In genomic region chr4:120064887-120065286, GRCh38 we compare ENCODE assay signal across 12 cellular contexts. TPM values are rescaled to one million over a fixed set of nuclear protein-coding genes. Genes with fewer than 3 reads are reported as not detected.
DNase-seq lines count a peak whose midpoint lies in the region; ATAC-seq and TF ChIP-seq lines count a peak whose summit lies in the region.
"Had no signal": no experiment of that assay in that cellular context is flagged by ENCODE, and none has a peak within 500 bp of the region (broad histone marks: within the 10 kb centered on the region; RNA-seq: fewer than 3 reads in every experiment).

No MANE protein-coding gene starts in this region.

- BruUV-seq in Caco-2 (replicated peaks; lab: Mats Ljungman, UMichigan): no TSS peak

- H3K9me3 Mint-ChIP-seq in Caco-2 (ENCODE audit: unreplicated experiment): no peaks in the 10 kb centered on the region
- H3K9me3 Mint-ChIP-seq in WTC11: no peaks in the 10 kb centered on the region
- no peaks in the 10 kb centered on the region for H3K9me3 Mint-ChIP-seq in mesothelial cell of epicardium

- POLR2A ChIA-PET in Caco-2 (lab: Charles Lee): no interaction called here
- POLR2A ChIA-PET in WTC11 (lab: Charles Lee): no interaction called here

- ATAC-seq in WTC11: no peak
- ATAC-seq in left ventricle myocardium superior: no peak
- ATAC-seq: heart right ventricle had no signal

- CTCF ChIA-PET in Caco-2 (lab: Charles Lee): no interaction called here
- CTCF ChIA-PET in WTC11 (lab: Charles Lee): interaction anchor here (0.6 kb wide), 1 partner anchor 1234 kb away, joined by 3 read pairs; no protein-coding TSS in a partner anchor

- no peak for DNase-seq in Caco-2
- DNase-seq in HFF-Myc (ENCODE audit: extremely low read depth, low read depth): no peak
- DNase-seq in WTC11 (ENCODE audit: low spot score): no peak
- DNase-seq in mesothelial cell of epicardium (ENCODE audit: low spot score in 2 of 2, unreplicated experiment in 2 of 2): no peak
- DNase-seq in 8988T: no peak
- DNase-seq in DMS79 (lab: John Stamatoyannopoulos, UW): no peak
- no peak for DNase-seq in left ventricle myocardium superior
- DNase-seq: heart right ventricle, midbrain, NCI-H510A treated with DMSO at 0.1 percent for 48 hours, spleen, T-helper 9 cell had no signal

- H3K36me3 Mint-ChIP-seq in Caco-2 (ENCODE audit: insufficient read depth, unreplicated experiment) (peaks cover 42% of the 10 kb centered on the region), WTC11 (peaks cover 36% of the 10 kb centered on the region), mesothelial cell of epicardium (peaks cover 4% of the 10 kb centered on the region)

- H3K27me3 Mint-ChIP-seq in Caco-2 (ENCODE audit: insufficient read depth, unreplicated experiment) (no peaks in the 10 kb centered on the region), WTC11 (ENCODE audit: low read depth) (no peaks in the 10 kb centered on the region), mesothelial cell of epicardium (ENCODE audit: low read depth) (no peaks in the 10 kb centered on the region)

- H3K9me3 ChIP-seq in Caco-2: no peaks in the 10 kb centered on the region
- H3K9me3 ChIP-seq: heart right ventricle, spleen had no signal

- H3K4me1 ChIP-seq in Caco-2: peaks cover 5% of the 10 kb centered on the region; the same call in 1 of the 2 replicates

- intact Hi-C loops in Caco-2 (cut with micrococcal nuclease; ENCODE audit: unreplicated experiment): no loop called here
- intact Hi-C loops in left ventricle myocardium superior (cut with micrococcal nuclease): no loop called here

- H3K27me3 ChIP-seq in Caco-2 (replicated peaks; ENCODE audit: control insufficient read depth, insufficient read depth, low read length): no peaks in the 10 kb centered on the region
- H3K27me3 ChIP-seq: heart right ventricle, spleen had no signal

- H3K36me3 ChIP-seq in Caco-2 (ENCODE audit: control insufficient read depth, insufficient read depth, low read length): no peaks in the 10 kb centered on the region; the same call in 1 of the 2 replicates

- H3K4me3 Mint-ChIP-seq in Caco-2 (ENCODE audit: unreplicated experiment): peak overlapping the region; percentile 87
- H3K4me3 Mint-ChIP-seq in WTC11: peak overlapping the region; percentile 97
- H3K4me3 Mint-ChIP-seq in mesothelial cell of epicardium: peak overlapping the region; percentile 33

- H3K27ac Mint-ChIP-seq in Caco-2 (ENCODE audit: unreplicated experiment) (peak overlapping the region; percentile 29), WTC11 (no peak overlapping the region), mesothelial cell of epicardium (peak overlapping the region; percentile 63)

- H3K4me1 Mint-ChIP-seq in Caco-2 (ENCODE audit: low read depth, unreplicated experiment) (peaks cover 19% of the 10 kb centered on the region), WTC11 (peaks cover 50% of the 10 kb centered on the region), mesothelial cell of epicardium (peaks cover 55% of the 10 kb centered on the region)

- no peak overlapping the region for H3K4me3 ChIP-seq in Caco-2 (ENCODE audit: low read depth, low read length)
- H3K4me3 ChIP-seq in HFF-Myc (replicated peaks; ENCODE audit: low read depth, low read length): peak overlapping the region; percentile 91

- TF ChIP-seq CTCF in Caco-2 (IDR thresholded peaks at IDR 0.05; ENCODE audit: insufficient read depth in 1 of 2, low read depth in 1 of 2, low read length in 1 of 2, severe bottlenecking in 1 of 2, unreplicated experiment in 1 of 2): no peak
- no peak for TF ChIP-seq CTCF in HFF-Myc (IDR thresholded peaks at IDR 0.05; ENCODE audit: low read depth, low read length, missing control alignments)
- no peak for TF ChIP-seq CTCF in WTC11 (IDR thresholded peaks at IDR 0.05)
- TF ChIP-seq CTCF in mesothelial cell of epicardium (IDR thresholded peaks at IDR 0.05; ENCODE audit: unreplicated experiment): no peak

TF ChIP-seq in WTC11, 78 proteins besides CTCF, POLR2A, EP300 and RAD21:
- no peak for TF ChIP-seq FOXK1 (CRISPR knock-in tag; IDR thresholded peaks at IDR 0.05)
- no peak for TF ChIP-seq SMAD4 (CRISPR knock-in tag; IDR thresholded peaks at IDR 0.05)

RNA-seq across cellular contexts. Expression of gene MAD2L1, which starts 1.8 kb away (rescaled TPM):
- total RNA-seq in Caco-2 (2022) (54.7 and 59.0 TPM in 2 replicates), WTC11 (2021) (75.6 to 81.2 TPM (median 76.7 TPM) in 3 replicates), mesothelial cell of epicardium (16.6 to 20.1 TPM (median 18.9 TPM) in 3 replicates), left ventricle myocardium superior (1.5 TPM)

Comparison
In these comparisons a context has a peak if more than half of its experiments do, and no peak if none do; other contexts are left out.
1. H3K4me3 Mint-ChIP-seq: peak in every context shown above with its lines; median percentile 97 in WTC11; 87 in Caco-2; 33 in mesothelial cell of epicardium.